10 cellular contexts compared by ENCODE assay signal in the genomic region with DNA sequence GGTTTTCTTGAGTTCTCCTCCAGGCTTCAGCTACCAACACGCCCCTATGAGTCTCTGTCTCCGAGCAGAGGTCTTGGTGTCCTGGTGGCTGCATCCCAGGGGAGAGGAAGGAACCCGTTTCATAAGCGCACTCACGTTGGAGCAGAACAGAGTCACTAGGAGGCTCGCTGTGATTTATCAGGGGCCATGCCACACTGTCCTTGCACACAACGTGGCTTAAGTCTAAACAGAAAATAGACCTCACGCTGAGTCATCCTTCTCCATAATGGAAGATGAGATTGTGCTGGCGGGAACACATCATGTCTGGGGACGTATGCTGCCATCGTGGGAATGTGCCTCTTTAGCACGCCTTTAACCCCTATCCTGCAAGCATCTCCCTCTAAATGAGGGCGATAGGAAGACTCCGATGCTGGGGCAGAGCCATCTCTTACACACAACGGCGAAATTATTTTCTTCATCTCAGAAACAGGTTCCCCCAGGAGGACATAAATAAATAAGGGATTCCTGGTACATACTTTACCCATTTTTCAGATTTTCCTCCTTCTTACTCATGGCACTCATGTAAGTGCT.
DNase-seq lines count a peak whose midpoint lies in the region; ATAC-seq and TF ChIP-seq lines count a peak whose summit lies in the region.
"Had no signal": no experiment of that assay in that cellular context is flagged by ENCODE, and none has a peak within 500 bp of the region (broad histone marks: within the 10 kb centered on the region; RNA-seq: fewer than 3 reads in every experiment).

No MANE protein-coding gene starts in this region.

- DNase-seq in HFFc6, result peak; percentile 54
- peak; percentile 71 to 90 for DNase-seq in SJSA1 (ENCODE audit: low read depth in 1 of 2, low spot score in 2 of 2)
- DNase-seq in fibroblast of mammary gland (ENCODE audit: low read depth), result peak; percentile 4
- DNase-seq in activated CD4-positive, alpha-beta T cell treated with anti-CD3 and anti-CD28 coated beads, Interleukin-2, amount 50 U/mL, for 4 hours, result no peak
- no peak for DNase-seq in glomerular visceral epithelial cell (ENCODE audit: extremely low spot score)
- DNase-seq: activated CD8-positive, alpha-beta memory T cell treated with anti-CD3 and anti-CD28 coated beads, Interleukin-2, amount 50 U/mL, for 4 hours; foreskin keratinocyte had no signal

- H3K4me2 ChIP-seq in skeletal muscle satellite cell (ENCODE audit: low read length), result peak overlapping the region; percentile 80
- H3K4me2 ChIP-seq: KMS-11 had no signal

- TF ChIP-seq CTCF in HFFc6 (IDR thresholded peaks at IDR 0.05), result no peak
- no peak for TF ChIP-seq CTCF in fibroblast of mammary gland (conservative IDR thresholded peaks at IDR 0.05; ENCODE audit: control insufficient read depth, insufficient read depth, low read depth, low read length)

- H3K4me1 Mint-ChIP-seq in HFFc6 (ENCODE audit: low read depth), result peaks cover 40% of the 10 kb centered on the region

- H3K9me3 ChIP-seq in SJSA1 (replicated peaks) (no peaks in the 10 kb centered on the region), skeletal muscle satellite cell (replicated peaks; ENCODE audit: low read length) (no peaks in the 10 kb centered on the region)

- H3K4me3 ChIP-seq in SJSA1 (peak overlapping the region; percentile 2; the same call in 1 of the 2 replicates), fibroblast of mammary gland (ENCODE audit: control insufficient read depth, low read depth, low read length) (no peak overlapping the region), skeletal muscle satellite cell (ENCODE audit: low read length) (peak overlapping the region; percentile 57)

- peak overlapping the region; percentile 79 for H3K4me3 Mint-ChIP-seq in HFFc6

- peak overlapping the region; percentile 88 for H3K27ac Mint-ChIP-seq in HFFc6

- H3K36me3 Mint-ChIP-seq in HFFc6 (ENCODE audit: low read depth), result no peaks in the 10 kb centered on the region

- H3K36me3 ChIP-seq in SJSA1 (no peaks in the 10 kb centered on the region), skeletal muscle satellite cell (ENCODE audit: insufficient read depth, low read length) (no peaks in the 10 kb centered on the region)

- H3K9me3 Mint-ChIP-seq in HFFc6, result no peaks in the 10 kb centered on the region

- no peaks in the 10 kb centered on the region for H3K27me3 ChIP-seq in SJSA1 (replicated peaks)
- H3K27me3 ChIP-seq in skeletal muscle satellite cell (ENCODE audit: control insufficient read depth, insufficient read depth, low read length), result no peaks in the 10 kb centered on the region
- H3K27me3 ChIP-seq: foreskin keratinocyte had no signal

- peak overlapping the region; percentile 96 for H3K27ac ChIP-seq in SJSA1
- H3K27ac ChIP-seq: foreskin keratinocyte, KMS-11 had no signal

- H3K4me1 ChIP-seq in SJSA1 (replicated peaks), result peaks cover 50% of the 10 kb centered on the region
- H3K4me1 ChIP-seq in skeletal muscle satellite cell (ENCODE audit: control insufficient read depth, insufficient read depth, low read length), result peaks cover 42% of the 10 kb centered on the region
- H3K4me1 ChIP-seq: foreskin keratinocyte had no signal

- no peak for ATAC-seq in GM21825 (IDR thresholded peaks at IDR 0.05; ENCODE audit: unreplicated experiment)

- no peaks in the 10 kb centered on the region; the same call in none of the 2 replicates for H3K27me3 Mint-ChIP-seq in HFFc6 (ENCODE audit: insufficient read depth)

- peak overlapping the region; percentile 66 for H3K9ac ChIP-seq in skeletal muscle satellite cell (ENCODE audit: low read depth, low read length)
- H3K9ac ChIP-seq: KMS-11 had no signal

Comparison
In these comparisons a context has a peak if more than half of its experiments do, and no peak if none do; other contexts are left out.
1. DNase-seq: peak in HFFc6 (single experiment), SJSA1 (2 of 2) and fibroblast of mammary gland (single experiment); none in activated CD4-positive, alpha-beta T cell treated with anti-CD3 and anti-CD28 coated beads, Interleukin-2, amount 50 U/mL, for 4 hours (0 of 2) and glomerular visceral epithelial cell (single experiment).